In the genomic region with DNA sequence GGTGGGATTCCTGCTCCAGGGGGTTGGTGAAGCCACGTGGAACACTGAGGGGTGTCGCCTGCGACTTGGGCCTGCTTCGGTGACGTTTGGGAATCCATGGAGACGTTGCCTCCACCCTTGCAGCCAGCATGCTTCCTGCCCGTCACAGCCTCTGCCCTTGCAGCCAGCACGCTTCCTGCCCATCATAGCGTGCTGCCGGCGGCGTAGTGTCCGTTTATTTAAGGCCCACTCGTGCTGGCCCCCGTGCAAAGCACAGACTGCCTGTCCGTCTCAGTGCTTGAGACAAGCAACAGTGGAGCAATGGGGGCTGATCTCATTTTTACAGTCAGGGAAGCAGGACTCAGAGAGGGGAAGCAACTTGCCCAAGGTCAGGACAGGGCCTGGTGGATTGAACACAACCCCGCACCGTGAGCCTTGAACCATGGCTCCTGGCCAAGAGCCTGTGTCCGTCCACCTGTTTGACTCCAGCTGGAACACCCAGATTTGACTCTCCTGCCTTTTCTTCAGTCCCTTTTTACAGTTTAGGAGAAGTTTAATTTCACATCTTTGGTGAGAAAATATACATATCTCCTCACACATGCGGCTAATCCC, we compare ENCODE assay signal across 18 cellular contexts.
DNase-seq lines count a peak whose midpoint lies in the region; ATAC-seq and TF ChIP-seq lines count a peak whose summit lies in the region.
"Had no signal": no experiment of that assay in that cellular context is flagged by ENCODE, and none has a peak within 500 bp of the region (broad histone marks: within the 10 kb centered on the region; RNA-seq: fewer than 3 reads in every experiment).

No MANE protein-coding gene starts in this region.

- TF ChIP-seq CTCF in coronary artery (IDR thresholded peaks at IDR 0.05): no peak
- TF ChIP-seq CTCF in sigmoid colon (IDR thresholded peaks at IDR 0.05): no peak

- no peak overlapping the region for H3K4me3 Mint-ChIP-seq in activated CD4-positive, alpha-beta memory T cell treated with anti-CD3 and anti-CD28 coated beads for 36 hours
- H3K4me3 Mint-ChIP-seq: CD4-positive, alpha-beta T cell; HFFc6 had no signal

- ATAC-seq in GM21526 (IDR thresholded peaks at IDR 0.05; ENCODE audit: low FRiP score, unreplicated experiment): no peak

- H3K9ac ChIP-seq in BLaER1: no peak overlapping the region

- intact Hi-C loops in sigmoid colon (cut with DNase I): loop anchor here (5.0 kb wide), 1 partner anchor 1137 kb away; no protein-coding TSS in a partner anchor
- intact Hi-C loops in activated CD4-positive, alpha-beta memory T cell treated with anti-CD3 and anti-CD28 coated beads for 36 hours (cut with micrococcal nuclease): loop anchor here (10.0 kb wide), 1 partner anchor 975 kb away; no protein-coding TSS in a partner anchor

- no peak overlapping the region for H3K27ac Mint-ChIP-seq in activated CD4-positive, alpha-beta memory T cell treated with anti-CD3 and anti-CD28 coated beads for 36 hours
- H3K27ac Mint-ChIP-seq: CD4-positive, alpha-beta T cell; HFFc6 had no signal

- peak overlapping the region; percentile 73 for H3K4me2 ChIP-seq in BLaER1

- H3K4me1 ChIP-seq in BLaER1 (peaks cover 48% of the 10 kb centered on the region), sigmoid colon (no peaks in the 10 kb centered on the region)

- H3K27me3 ChIP-seq in BLaER1: no peaks in the 10 kb centered on the region
- H3K27me3 ChIP-seq in sigmoid colon: peaks cover 0 to 22% (median 3%) of the 10 kb centered on the region in 3 donors

- no peak for TF ChIP-seq EP300 in sigmoid colon (IDR thresholded peaks at IDR 0.05)

- H3K27me3 Mint-ChIP-seq in activated CD4-positive, alpha-beta memory T cell treated with anti-CD3 and anti-CD28 coated beads for 36 hours: peaks cover 8% of the 10 kb centered on the region

- no peaks in the 10 kb centered on the region; the same call in 1 of the 2 replicates for H3K9me3 ChIP-seq in BLaER1
- no peaks in the 10 kb centered on the region for H3K9me3 ChIP-seq in sigmoid colon

- H4K20me1 ChIP-seq in BLaER1: no peaks in the 10 kb centered on the region

- POLR2A ChIA-PET in activated CD4-positive, alpha-beta memory T cell treated with anti-CD3 and anti-CD28 coated beads for 36 hours (lab: Charles Lee): no interaction called here

- TF ChIP-seq POLR2A in sigmoid colon (IDR thresholded peaks at IDR 0.05): no peak

- no peaks in the 10 kb centered on the region for H3K9me3 Mint-ChIP-seq in activated CD4-positive, alpha-beta memory T cell treated with anti-CD3 and anti-CD28 coated beads for 36 hours
- H3K9me3 Mint-ChIP-seq: CD4-positive, alpha-beta T cell; HFFc6 had no signal

- WGBS in sigmoid colon, 2 donors: 70 to 72% methylated on average over 20 of the region's 20 CpGs

- peak overlapping the region; percentile 50 for H3K27ac ChIP-seq in BLaER1
- H3K27ac ChIP-seq in coronary artery: no peak overlapping the region
- H3K27ac ChIP-seq in sigmoid colon: no peak overlapping the region
- H3K27ac ChIP-seq: HL-60 had no signal

- CTCF ChIA-PET in activated CD4-positive, alpha-beta memory T cell treated with anti-CD3 and anti-CD28 coated beads for 36 hours (lab: Charles Lee): no interaction called here

- H3K4me3 ChIP-seq in BLaER1: no peak overlapping the region
- H3K4me3 ChIP-seq in coronary artery: no peak overlapping the region
- no peak overlapping the region for H3K4me3 ChIP-seq in sigmoid colon

- H3K36me3 Mint-ChIP-seq in activated CD4-positive, alpha-beta memory T cell treated with anti-CD3 and anti-CD28 coated beads for 36 hours: no peaks in the 10 kb centered on the region

- H3K4me1 Mint-ChIP-seq in activated CD4-positive, alpha-beta memory T cell treated with anti-CD3 and anti-CD28 coated beads for 36 hours (ENCODE audit: low read depth): no peaks in the 10 kb centered on the region

- peak; percentile 21 for DNase-seq in coronary artery (ENCODE audit: low spot score)
- DNase-seq in lung microvascular endothelial cell (ENCODE audit: low read depth in 2 of 2): peak; percentile 14 to 33
- DNase-seq in sigmoid colon: peak; percentile 42
- no peak for DNase-seq in DMS53 treated with DMSO at 0.1 percent for 48 hours (lab: John Stamatoyannopoulos, UW; ENCODE audit: unreplicated experiment)
- DNase-seq in SIG-M5 (lab: John Stamatoyannopoulos, UW): no peak
- DNase-seq in activated CD4-positive, alpha-beta memory T cell treated with anti-CD3 and anti-CD28 coated beads for 36 hours: no peak
- DNase-seq: 8988T; AML-193; C1 segment of cervical spinal cord; Calu3; CD4-positive, alpha-beta T cell; DMS79 treated with DMSO at 0.1 percent for 48 hours; EL; HCEC 1CT; HFFc6 had no signal

- H3K36me3 ChIP-seq in BLaER1: no peaks in the 10 kb centered on the region
- no peaks in the 10 kb centered on the region for H3K36me3 ChIP-seq in sigmoid colon

Comparison
In these comparisons a context has a peak if more than half of its experiments do, and no peak if none do; other contexts are left out.
1. DNase-seq: peak in coronary artery (single experiment), lung microvascular endothelial cell (2 of 2) and sigmoid colon (single experiment); none in DMS53 treated with DMSO at 0.1 percent for 48 hours (single experiment), SIG-M5 (single experiment) and activated CD4-positive, alpha-beta memory T cell treated with anti-CD3 and anti-CD28 coated beads for 36 hours (single experiment).